1 cellular context compared by ENCODE assay signal in the genomic region with DNA sequence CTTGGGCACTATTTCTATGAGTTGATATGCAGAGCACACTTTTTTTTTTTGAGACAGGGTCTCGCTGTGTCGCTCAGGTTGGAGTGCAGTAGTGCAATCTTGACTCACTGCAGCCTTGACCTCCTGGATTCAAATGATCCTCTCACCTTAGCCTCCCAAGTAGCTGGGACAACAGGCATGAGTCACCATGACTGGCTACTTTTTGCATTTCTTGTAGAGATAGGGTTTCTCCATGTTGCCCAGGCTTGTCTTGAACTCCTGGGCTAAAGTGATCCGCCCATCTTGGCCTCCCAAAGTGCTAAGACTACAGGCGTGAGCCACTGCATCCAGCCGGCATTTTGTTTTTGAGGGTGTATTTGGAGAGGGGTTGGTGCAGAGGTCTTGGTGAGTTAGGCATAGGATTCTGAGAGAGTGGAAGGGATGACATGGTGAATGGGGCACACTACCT.
TF ChIP-seq lines count a peak whose summit lies in the region.

No MANE protein-coding gene starts in this region.

TF ChIP-seq in K562, 482 proteins besides CTCF, POLR2A, EP300 and RAD21 (continued from another document and continues in another):
- TF ChIP-seq, protein P1, sequence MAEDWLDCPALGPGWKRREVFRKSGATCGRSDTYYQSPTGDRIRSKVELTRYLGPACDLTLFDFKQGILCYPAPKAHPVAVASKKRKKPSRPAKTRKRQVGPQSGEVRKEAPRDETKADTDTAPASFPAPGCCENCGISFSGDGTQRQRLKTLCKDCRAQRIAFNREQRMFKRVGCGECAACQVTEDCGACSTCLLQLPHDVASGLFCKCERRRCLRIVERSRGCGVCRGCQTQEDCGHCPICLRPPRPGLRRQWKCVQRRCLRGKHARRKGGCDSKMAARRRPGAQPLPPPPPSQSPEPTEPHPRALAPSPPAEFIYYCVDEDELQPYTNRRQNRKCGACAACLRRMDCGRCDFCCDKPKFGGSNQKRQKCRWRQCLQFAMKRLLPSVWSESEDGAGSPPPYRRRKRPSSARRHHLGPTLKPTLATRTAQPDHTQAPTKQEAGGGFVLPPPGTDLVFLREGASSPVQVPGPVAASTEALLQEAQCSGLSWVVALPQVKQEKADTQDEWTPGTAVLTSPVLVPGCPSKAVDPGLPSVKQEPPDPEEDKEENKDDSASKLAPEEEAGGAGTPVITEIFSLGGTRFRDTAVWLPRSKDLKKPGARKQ (CRISPR knock-in tag; IDR thresholded peaks at IDR 0.05), result no peak
- TF ChIP-seq SNIP1 (IDR thresholded peaks at IDR 0.05; ENCODE audit: low read depth) (no peak), TCFL5 (CRISPR knock-in tag; conservative IDR thresholded peaks at IDR 0.05) (no peak), MCM7 (IDR thresholded peaks at IDR 0.05) (no peak), SMARCA5 (IDR thresholded peaks at IDR 0.05) (peak; percentile 89), PTTG1 (tag; IDR thresholded peaks at IDR 0.05; ENCODE audit: low read depth) (no peak), DDX20 (tag; IDR thresholded peaks at IDR 0.05; ENCODE audit: low read depth) (no peak), MEIS2 (IDR thresholded peaks at IDR 0.05; ENCODE audit: partially characterized antibody) (no peak), SMARCE1 (IDR thresholded peaks at IDR 0.05) (peak; percentile 87), HNRNPUL1 (IDR thresholded peaks at IDR 0.05; ENCODE audit: low read length) (no peak), PCBP2 (IDR thresholded peaks at IDR 0.05; ENCODE audit: low read depth, low read length, poor library complexity, severe bottlenecking) (no peak), TCF15 (CRISPR knock-in tag; IDR thresholded peaks at IDR 0.05) (no peak), CBX2 (IDR thresholded peaks at IDR 0.05; ENCODE audit: insufficient read depth, low read length, poor library complexity, severe bottlenecking) (no peak), ZNF384 (IDR thresholded peaks at IDR 0.05; ENCODE audit: low read depth, low read length) (no peak), ZNF133 (CRISPR knock-in tag; IDR thresholded peaks at IDR 0.05) (no peak), BRF1 (IDR thresholded peaks at IDR 0.05; ENCODE audit: borderline replicate concordance, extremely low read depth, insufficient read length) (no peak), ZNF41 (CRISPR knock-in tag; conservative IDR thresholded peaks at IDR 0.05) (no peak), FOXM1 (IDR thresholded peaks at IDR 0.05; ENCODE audit: low read depth) (no peak), FOXM1 (CRISPR knock-in tag; IDR thresholded peaks at IDR 0.05; ENCODE audit: low read depth) (no peak), RCOR1 (IDR thresholded peaks at IDR 0.05; ENCODE audit: borderline replicate concordance in 1 of 2, low read depth in 2 of 2, low read length in 2 of 2) (peak in 1 of 2 experiments; percentile 69; a peak in 1 of 4 replicates), ATF7 (IDR thresholded peaks at IDR 0.05) (peak; percentile 56; the same call in 1 of the 2 replicates), PRPF4 (IDR thresholded peaks at IDR 0.05; ENCODE audit: insufficient read depth, low read depth, low read length, poor library complexity, severe bottlenecking) (no peak), ZBED1 (IDR thresholded peaks at IDR 0.05) (no peak), ZNF239 (CRISPR knock-in tag; IDR thresholded peaks at IDR 0.05) (no peak), MITF (IDR thresholded peaks at IDR 0.05) (no peak), RFX1 (IDR thresholded peaks at IDR 0.05) (peak; percentile 40), ZNF140 (CRISPR knock-in tag; IDR thresholded peaks at IDR 0.05) (no peak), MAZ (CRISPR knock-in tag; conservative IDR thresholded peaks at IDR 0.05 in 1 of 2, IDR thresholded peaks at IDR 0.05 in 1 of 2) (no peak), SMAD4 (CRISPR knock-in tag; conservative IDR thresholded peaks at IDR 0.05) (0 out of 2 replicates have a peak, but pooled peaks have one; percentile 32), JUN (IDR thresholded peaks at IDR 0.05; ENCODE audit: borderline replicate concordance, low read depth, low read length) (peak; percentile 78), JUN (CRISPR knock-in tag; IDR thresholded peaks at IDR 0.05; ENCODE audit: borderline replicate concordance) (no peak), DMBX1 (CRISPR knock-in tag; IDR thresholded peaks at IDR 0.05; ENCODE audit: borderline replicate concordance) (peak; percentile 29; the same call in 1 of the 2 replicates), CREB1 (IDR thresholded peaks at IDR 0.05) (no peak), CREB1 (CRISPR knock-in tag; IDR thresholded peaks at IDR 0.05) (no peak), ATF6 (CRISPR knock-in tag; IDR thresholded peaks at IDR 0.05) (no peak)
- TF ChIP-seq, protein P2, sequence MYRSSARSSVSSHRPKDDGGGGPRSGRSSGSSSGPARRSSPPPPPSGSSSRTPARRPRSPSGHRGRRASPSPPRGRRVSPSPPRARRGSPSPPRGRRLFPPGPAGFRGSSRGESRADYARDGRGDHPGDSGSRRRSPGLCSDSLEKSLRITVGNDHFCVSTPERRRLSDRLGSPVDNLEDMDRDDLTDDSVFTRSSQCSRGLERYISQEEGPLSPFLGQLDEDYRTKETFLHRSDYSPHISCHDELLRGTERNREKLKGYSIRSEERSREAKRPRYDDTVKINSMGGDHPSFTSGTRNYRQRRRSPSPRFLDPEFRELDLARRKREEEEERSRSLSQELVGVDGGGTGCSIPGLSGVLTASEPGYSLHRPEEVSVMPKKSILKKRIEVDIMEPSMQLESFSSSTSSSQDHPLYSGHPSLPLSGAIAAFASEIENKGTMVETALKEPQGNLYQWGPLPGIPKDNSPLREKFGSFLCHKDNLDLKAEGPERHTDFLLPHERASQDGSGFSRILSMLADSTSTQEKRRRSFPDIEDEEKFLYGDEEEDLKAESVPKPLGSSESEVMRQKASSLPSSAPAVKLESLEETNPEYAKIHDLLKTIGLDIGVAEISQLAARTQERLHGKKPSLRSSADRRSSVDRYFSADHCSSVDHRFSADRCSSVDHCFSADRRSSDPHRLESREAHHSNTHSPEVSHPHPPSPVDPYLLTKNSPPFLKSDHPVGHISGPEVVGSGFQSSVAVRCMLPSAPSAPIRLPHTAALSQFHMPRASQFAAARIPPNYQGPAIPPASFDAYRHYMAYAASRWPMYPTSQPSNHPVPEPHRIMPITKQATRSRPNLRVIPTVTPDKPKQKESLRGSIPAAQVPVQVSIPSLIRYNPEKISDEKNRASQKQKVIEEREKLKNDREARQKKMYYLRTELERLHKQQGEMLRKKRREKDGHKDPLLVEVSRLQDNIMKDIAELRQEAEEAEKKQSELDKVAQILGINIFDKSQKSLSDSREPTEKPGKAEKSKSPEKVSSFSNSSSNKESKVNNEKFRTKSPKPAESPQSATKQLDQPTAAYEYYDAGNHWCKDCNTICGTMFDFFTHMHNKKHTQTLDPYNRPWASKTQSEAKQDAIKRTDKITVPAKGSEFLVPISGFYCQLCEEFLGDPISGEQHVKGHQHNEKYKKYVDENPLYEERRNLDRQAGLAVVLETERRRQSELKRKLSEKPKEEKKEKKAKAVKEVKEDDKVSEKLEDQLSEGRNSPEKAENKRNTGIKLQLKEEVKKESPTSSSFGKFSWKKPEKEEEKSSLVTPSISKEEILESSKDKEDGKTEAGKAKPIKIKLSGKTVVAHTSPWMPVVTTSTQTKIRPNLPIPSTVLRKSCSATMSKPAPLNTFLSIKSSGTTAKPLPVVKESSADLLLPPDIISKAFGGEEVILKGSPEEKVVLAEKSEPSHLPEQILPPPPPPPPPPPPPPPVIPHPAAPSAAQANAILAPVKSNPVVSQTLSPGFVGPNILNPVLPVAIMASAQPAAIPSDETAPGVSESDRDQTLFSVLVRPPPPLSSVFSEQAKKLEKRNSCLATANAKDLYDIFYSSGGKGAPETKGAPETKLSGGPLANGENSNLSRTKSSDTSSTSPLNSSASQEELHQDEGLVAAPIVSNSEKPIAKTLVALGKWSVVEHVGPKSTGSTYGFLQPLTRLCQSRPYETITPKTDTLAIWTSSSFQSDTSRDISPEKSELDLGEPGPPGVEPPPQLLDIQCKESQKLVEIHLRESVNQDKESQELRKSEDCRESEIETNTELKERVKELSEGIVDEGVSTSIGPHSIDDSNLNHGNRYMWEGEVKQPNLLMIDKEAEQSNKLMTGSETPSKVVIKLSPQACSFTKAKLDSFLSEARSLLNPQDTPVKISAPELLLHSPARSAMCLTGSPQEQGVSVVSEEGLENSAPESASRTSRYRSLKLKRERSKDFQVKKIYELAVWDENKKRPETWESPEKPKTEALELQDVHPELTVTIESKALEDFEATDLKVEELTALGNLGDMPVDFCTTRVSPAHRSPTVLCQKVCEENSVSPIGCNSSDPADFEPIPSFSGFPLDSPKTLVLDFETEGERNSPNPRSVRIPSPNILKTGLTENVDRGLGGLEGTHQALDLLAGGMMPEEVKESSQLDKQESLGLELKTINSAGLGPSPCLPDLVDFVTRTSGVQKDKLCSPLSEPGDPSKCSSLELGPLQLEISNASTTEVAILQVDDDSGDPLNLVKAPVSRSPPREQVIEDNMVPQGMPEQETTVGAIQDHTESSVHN (IDR thresholded peaks at IDR 0.05; ENCODE audit: borderline replicate concordance in 1 of 2, low read depth in 1 of 2), result no peak
- TF ChIP-seq, protein P3, sequence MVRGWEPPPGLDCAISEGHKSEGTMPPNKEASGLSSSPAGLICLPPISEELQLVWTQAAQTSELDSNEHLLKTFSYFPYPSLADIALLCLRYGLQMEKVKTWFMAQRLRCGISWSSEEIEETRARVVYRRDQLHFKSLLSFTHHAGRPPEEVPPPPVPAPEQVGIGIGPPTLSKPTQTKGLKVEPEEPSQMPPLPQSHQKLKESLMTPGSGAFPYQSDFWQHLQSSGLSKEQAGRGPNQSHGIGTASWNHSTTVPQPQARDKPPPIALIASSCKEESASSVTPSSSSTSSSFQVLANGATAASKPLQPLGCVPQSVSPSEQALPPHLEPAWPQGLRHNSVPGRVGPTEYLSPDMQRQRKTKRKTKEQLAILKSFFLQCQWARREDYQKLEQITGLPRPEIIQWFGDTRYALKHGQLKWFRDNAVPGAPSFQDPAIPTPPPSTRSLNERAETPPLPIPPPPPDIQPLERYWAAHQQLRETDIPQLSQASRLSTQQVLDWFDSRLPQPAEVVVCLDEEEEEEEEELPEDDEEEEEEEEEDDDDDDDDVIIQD (CRISPR knock-in tag; IDR thresholded peaks at IDR 0.05), result no peak
- TF ChIP-seq, protein P4, sequence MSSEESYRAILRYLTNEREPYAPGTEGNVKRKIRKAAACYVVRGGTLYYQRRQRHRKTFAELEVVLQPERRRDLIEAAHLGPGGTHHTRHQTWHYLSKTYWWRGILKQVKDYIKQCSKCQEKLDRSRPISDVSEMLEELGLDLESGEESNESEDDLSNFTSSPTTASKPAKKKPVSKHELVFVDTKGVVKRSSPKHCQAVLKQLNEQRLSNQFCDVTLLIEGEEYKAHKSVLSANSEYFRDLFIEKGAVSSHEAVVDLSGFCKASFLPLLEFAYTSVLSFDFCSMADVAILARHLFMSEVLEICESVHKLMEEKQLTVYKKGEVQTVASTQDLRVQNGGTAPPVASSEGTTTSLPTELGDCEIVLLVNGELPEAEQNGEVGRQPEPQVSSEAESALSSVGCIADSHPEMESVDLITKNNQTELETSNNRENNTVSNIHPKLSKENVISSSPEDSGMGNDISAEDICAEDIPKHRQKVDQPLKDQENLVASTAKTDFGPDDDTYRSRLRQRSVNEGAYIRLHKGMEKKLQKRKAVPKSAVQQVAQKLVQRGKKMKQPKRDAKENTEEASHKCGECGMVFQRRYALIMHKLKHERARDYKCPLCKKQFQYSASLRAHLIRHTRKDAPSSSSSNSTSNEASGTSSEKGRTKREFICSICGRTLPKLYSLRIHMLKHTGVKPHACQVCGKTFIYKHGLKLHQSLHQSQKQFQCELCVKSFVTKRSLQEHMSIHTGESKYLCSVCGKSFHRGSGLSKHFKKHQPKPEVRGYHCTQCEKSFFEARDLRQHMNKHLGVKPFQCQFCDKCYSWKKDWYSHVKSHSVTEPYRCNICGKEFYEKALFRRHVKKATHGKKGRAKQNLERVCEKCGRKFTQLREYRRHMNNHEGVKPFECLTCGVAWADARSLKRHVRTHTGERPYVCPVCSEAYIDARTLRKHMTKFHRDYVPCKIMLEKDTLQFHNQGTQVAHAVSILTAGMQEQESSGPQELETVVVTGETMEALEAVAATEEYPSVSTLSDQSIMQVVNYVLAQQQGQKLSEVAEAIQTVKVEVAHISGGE (CRISPR knock-in tag; IDR thresholded peaks at IDR 0.05), result peak in 1 of 3 experiments; percentile 55; a peak in 2 of 6 replicates
